Comparison of ENCODE assay signal across 8 cellular contexts in the genomic region with DNA sequence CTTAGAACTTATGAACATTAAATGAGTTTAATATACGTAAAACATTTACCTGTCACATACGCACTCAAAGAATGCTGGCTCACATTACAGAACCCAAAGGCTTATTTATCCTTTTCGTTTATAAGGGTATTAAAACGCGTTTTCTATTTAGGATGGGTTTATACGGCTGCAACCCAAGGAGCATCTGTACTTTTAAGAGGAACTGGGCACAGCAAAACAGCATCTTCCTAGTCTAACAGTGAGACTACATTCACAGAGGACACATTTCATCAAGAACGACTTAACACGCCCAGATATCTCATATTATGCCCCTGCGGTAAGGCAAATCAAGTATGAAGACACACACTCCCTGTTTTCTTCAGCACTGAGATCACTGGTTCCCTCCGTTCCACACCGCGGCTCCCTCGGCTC. TPM values are rescaled to one million over a fixed set of nuclear protein-coding genes. Genes with fewer than 3 reads are reported as not detected.
DNase-seq lines count a peak whose midpoint lies in the region; ATAC-seq, FAIRE-seq and TF ChIP-seq lines count a peak whose summit lies in the region.

No MANE protein-coding gene starts in this region.

- peaks cover 26% of the 10 kb centered on the region for H3K36me3 Mint-ChIP-seq in activated CD8-positive, alpha-beta T cell treated with anti-CD3 and anti-CD28 coated beads for 36 hours (ENCODE audit: low read depth)

- H3K4me2 ChIP-seq in A549 = peak overlapping the region; percentile 91

- ATAC-seq in A549 (peak; percentile 66 to 67), GM18868 (IDR thresholded peaks at IDR 0.05; ENCODE audit: unreplicated experiment) (peak; percentile 32), HG03139 (IDR thresholded peaks at IDR 0.05; ENCODE audit: unreplicated experiment) (peak; percentile 1)
- peak; percentile 34 for ATAC-seq in activated CD8-positive, alpha-beta T cell treated with anti-CD3 and anti-CD28 coated beads for 36 hours

- peak in 1 of 2 experiments; percentile 52 for DNase-seq in A549 (ENCODE audit: low read depth in 1 of 2, low spot score in 1 of 2)
- no peak for DNase-seq in activated CD8-positive, alpha-beta T cell treated with anti-CD3 and anti-CD28 coated beads for 36 hours
- DNase-seq in substantia nigra (lab: John Stamatoyannopoulos, UW) = no peak
- no peak for DNase-seq in dermis blood vessel endothelial cell
- no peak for DNase-seq in T-helper 9 cell

- H3K4me1 Mint-ChIP-seq in activated CD8-positive, alpha-beta T cell treated with anti-CD3 and anti-CD28 coated beads for 36 hours (ENCODE audit: low read depth) = peaks cover 29% of the 10 kb centered on the region

- 11% methylated on average over 13 of the region's 13 CpGs for WGBS in A549 (ENCODE audit: missing lambda C conversion rate)

- TF ChIP-seq EP300 in A549 (IDR thresholded peaks at IDR 0.05) = no peak

- no peak for FAIRE-seq in A549 (lab: Jason Lieb, UNC)

- intact Hi-C loops in activated CD8-positive, alpha-beta T cell treated with anti-CD3 and anti-CD28 coated beads for 36 hours (cut with micrococcal nuclease) = loop anchor here (1.0 to 5.0 kb wide), 3 partner anchors 65 to 212 kb away; partner anchors contain the start of gene ELAPOR2

- TF ChIP-seq CTCF in A549 (IDR thresholded peaks at IDR 0.05) = no peak
- TF ChIP-seq CTCF in activated CD8-positive, alpha-beta T cell treated with anti-CD3 and anti-CD28 coated beads for 36 hours (IDR thresholded peaks at IDR 0.05) = no peak

- H3K27ac Mint-ChIP-seq in activated CD8-positive, alpha-beta T cell treated with anti-CD3 and anti-CD28 coated beads for 36 hours = peak overlapping the region; percentile 99

- no peak for TF ChIP-seq RAD21 in A549 (conservative IDR thresholded peaks at IDR 0.05 in 1 of 2, IDR thresholded peaks at IDR 0.05 in 1 of 2)

- H3K4me1 ChIP-seq in A549 = peaks cover 36% of the 10 kb centered on the region

- POLR2A ChIA-PET in A549 (lab: Yijun Ruan, JAX) = interaction anchor here (0.6 to 2.4 kb wide), 20 partner anchors 9 to 1069 kb away, joined by 3 to 24 read pairs (median 4); partner anchors contain the start of genes CROT, DBF4, SLC25A40 and SRI
- POLR2A ChIA-PET in activated CD8-positive, alpha-beta T cell treated with anti-CD3 and anti-CD28 coated beads for 36 hours (lab: Charles Lee) = interaction anchor here (0.6 to 4.8 kb wide), 11 partner anchors 9 to 417 kb away, joined by 3 to 90 read pairs (median 4); partner anchors contain the start of gene TMEM243

- CTCF ChIA-PET in A549 (lab: Yijun Ruan, JAX) = interaction anchor here (0.9 to 1.4 kb wide), 3 partner anchors 12 to 735 kb away, joined by 3 read pairs; no protein-coding TSS in a partner anchor
- CTCF ChIA-PET in activated CD8-positive, alpha-beta T cell treated with anti-CD3 and anti-CD28 coated beads for 36 hours (lab: Charles Lee) = interaction anchor here (1.3 to 3.7 kb wide), 4 partner anchors 68 to 225 kb away, joined by 4 to 21 read pairs (median 6); partner anchors contain the start of genes ELAPOR2 and TMEM243

- H3K4me3 Mint-ChIP-seq in activated CD8-positive, alpha-beta T cell treated with anti-CD3 and anti-CD28 coated beads for 36 hours = peak overlapping the region; percentile 99

- H3K4me3 ChIP-seq in A549 (peak overlapping the region; percentile 61), iPS-18c (ENCODE audit: insufficient read depth, low read depth, low read length) (peak overlapping the region; percentile 98)

- H3K9me3 ChIP-seq in A549 (no peaks in the 10 kb centered on the region), iPS-18c (ENCODE audit: control insufficient read depth, insufficient read depth, low read length) (no peaks in the 10 kb centered on the region)

- H3K27ac ChIP-seq in A549 (peak overlapping the region; percentile 90 to 99), substantia nigra (ENCODE audit: low read depth, low read length, poor library complexity, severe bottlenecking) (peak overlapping the region; percentile 95)

- H3K27me3 Mint-ChIP-seq in activated CD8-positive, alpha-beta T cell treated with anti-CD3 and anti-CD28 coated beads for 36 hours = no peaks in the 10 kb centered on the region

- no peaks in the 10 kb centered on the region for H3K9me3 Mint-ChIP-seq in activated CD8-positive, alpha-beta T cell treated with anti-CD3 and anti-CD28 coated beads for 36 hours

- TF ChIP-seq POLR2A in A549 (IDR thresholded peaks at IDR 0.05; ENCODE audit: low read length) = no peak

TF ChIP-seq in A549, 52 proteins besides CTCF, POLR2A, EP300 and RAD21:
- no peak for TF ChIP-seq TFCP2L1 (CRISPR knock-in tag; IDR thresholded peaks at IDR 0.05)
- no peak for TF ChIP-seq RNF2 (IDR thresholded peaks at IDR 0.05; ENCODE audit: borderline replicate concordance, low read depth)
- no peak for TF ChIP-seq CEBPB (IDR thresholded peaks at IDR 0.05)
- no peak for TF ChIP-seq NFE2L2 (conservative IDR thresholded peaks at IDR 0.05; ENCODE audit: low read length)
- no peak for TF ChIP-seq ESRRA (IDR thresholded peaks at IDR 0.05; ENCODE audit: borderline replicate concordance, low read length)
- no peak for TF ChIP-seq FOSB (CRISPR knock-in tag; IDR thresholded peaks at IDR 0.05)
- TF ChIP-seq NPAS2 (CRISPR knock-in tag; IDR thresholded peaks at IDR 0.05; ENCODE audit: borderline replicate concordance) = no peak
- no peak for TF ChIP-seq FOSL2 (IDR thresholded peaks at IDR 0.05)
- no peak for TF ChIP-seq FOSL2 (CRISPR knock-in tag; IDR thresholded peaks at IDR 0.05)

RNA-seq across cellular contexts. Expression of gene DMTF1, which starts 0.5 kb away (rescaled TPM):
- polyA plus RNA-seq in A549 (2011; rRNA removed) (110 and 124 TPM in 2 replicates), A549 (2017; fragmentation: RNase III; extraction: RNeasy Plus Mini Kit Qiagen cat#74134 plus additional on column Dnase treatment) (37.3 to 44.3 TPM (median 39.4 TPM) in 3 replicates)
- polyA plus RNA-seq in A549 (2012; cell fraction: cytosol; rRNA removed) = 21.3 and 23.1 TPM in 2 replicates
- polyA plus RNA-seq in A549 (2012; cell fraction: nucleus; rRNA removed) = 79.2 and 80.9 TPM in 2 replicates
- 69.5 and 73.6 TPM in 2 replicates for polyA minus RNA-seq in A549 (2011; rRNA and poly(A)+ RNA removed)
- 10 to 100 TPM; 63.0 to 65.1 TPM for total RNA-seq in activated CD8-positive, alpha-beta T cell treated with anti-CD3 and anti-CD28 coated beads for 36 hours
- total RNA-seq in dermis blood vessel endothelial cell = 44.4 and 72.0 TPM in 2 replicates

Comparison
In these comparisons a context has a peak if more than half of its experiments do, and no peak if none do; other contexts are left out.
1. ATAC-seq: peak in every context shown above with its lines; median percentile 66 in A549; 34 in activated CD8-positive, alpha-beta T cell treated with anti-CD3 and anti-CD28 coated beads for 36 hours; 32 in GM18868; 1 in HG03139.